In genomic region chr1:11539850-11540772, GRCh38 we compare ENCODE assay signal across 1 cellular context.
TF ChIP-seq lines count a peak whose summit lies in the region.

No MANE protein-coding gene starts in this region.

TF ChIP-seq in H1, 55 proteins besides CTCF, POLR2A, EP300 and RAD21 (continued from another document):
- no peak for TF ChIP-seq RXRA (IDR thresholded peaks at IDR 0.05; ENCODE audit: insufficient read depth, low read depth, low read length)
- TF ChIP-seq CEBPB (IDR thresholded peaks at IDR 0.05; ENCODE audit: low read depth, low read length): no peak
- TF ChIP-seq SUZ12 (IDR thresholded peaks at IDR 0.05; ENCODE audit: low read length): no peak
- TF ChIP-seq TBP (IDR thresholded peaks at IDR 0.05; ENCODE audit: low read depth, low read length): no peak
